Comparison of ENCODE assay signal across 1 cellular context in genomic region chr16:79864781-79865391, GRCh38.
TF ChIP-seq lines count a peak whose summit lies in the region.

No MANE protein-coding gene starts in this region.

TF ChIP-seq in K562, 482 proteins besides CTCF, POLR2A, EP300 and RAD21 (continued from another document):
- TF ChIP-seq, protein P1, sequence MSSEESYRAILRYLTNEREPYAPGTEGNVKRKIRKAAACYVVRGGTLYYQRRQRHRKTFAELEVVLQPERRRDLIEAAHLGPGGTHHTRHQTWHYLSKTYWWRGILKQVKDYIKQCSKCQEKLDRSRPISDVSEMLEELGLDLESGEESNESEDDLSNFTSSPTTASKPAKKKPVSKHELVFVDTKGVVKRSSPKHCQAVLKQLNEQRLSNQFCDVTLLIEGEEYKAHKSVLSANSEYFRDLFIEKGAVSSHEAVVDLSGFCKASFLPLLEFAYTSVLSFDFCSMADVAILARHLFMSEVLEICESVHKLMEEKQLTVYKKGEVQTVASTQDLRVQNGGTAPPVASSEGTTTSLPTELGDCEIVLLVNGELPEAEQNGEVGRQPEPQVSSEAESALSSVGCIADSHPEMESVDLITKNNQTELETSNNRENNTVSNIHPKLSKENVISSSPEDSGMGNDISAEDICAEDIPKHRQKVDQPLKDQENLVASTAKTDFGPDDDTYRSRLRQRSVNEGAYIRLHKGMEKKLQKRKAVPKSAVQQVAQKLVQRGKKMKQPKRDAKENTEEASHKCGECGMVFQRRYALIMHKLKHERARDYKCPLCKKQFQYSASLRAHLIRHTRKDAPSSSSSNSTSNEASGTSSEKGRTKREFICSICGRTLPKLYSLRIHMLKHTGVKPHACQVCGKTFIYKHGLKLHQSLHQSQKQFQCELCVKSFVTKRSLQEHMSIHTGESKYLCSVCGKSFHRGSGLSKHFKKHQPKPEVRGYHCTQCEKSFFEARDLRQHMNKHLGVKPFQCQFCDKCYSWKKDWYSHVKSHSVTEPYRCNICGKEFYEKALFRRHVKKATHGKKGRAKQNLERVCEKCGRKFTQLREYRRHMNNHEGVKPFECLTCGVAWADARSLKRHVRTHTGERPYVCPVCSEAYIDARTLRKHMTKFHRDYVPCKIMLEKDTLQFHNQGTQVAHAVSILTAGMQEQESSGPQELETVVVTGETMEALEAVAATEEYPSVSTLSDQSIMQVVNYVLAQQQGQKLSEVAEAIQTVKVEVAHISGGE (CRISPR knock-in tag; IDR thresholded peaks at IDR 0.05): 0 out of 6 replicates have a peak, but pooled peaks of 1 of the 3 experiments have one; percentile 7
